ENCODE assay signal across 8 cellular contexts in genomic region chr3:184185461-184186183, GRCh38. TPM values are rescaled to one million over a fixed set of nuclear protein-coding genes. Genes with fewer than 3 reads are reported as not detected.
DNase-seq lines count a peak whose midpoint lies in the region; ATAC-seq and TF ChIP-seq lines count a peak whose summit lies in the region.

No MANE protein-coding gene starts in this region.

- H3K9me3 ChIP-seq in Caco-2: no peaks in the 10 kb centered on the region
- H3K9me3 ChIP-seq in endodermal cell (ENCODE audit: control insufficient read depth, low read length): no peaks in the 10 kb centered on the region

- TF ChIP-seq CTCF in Caco-2 (IDR thresholded peaks at IDR 0.05; ENCODE audit: insufficient read depth in 1 of 2, low read depth in 1 of 2, low read length in 1 of 2, severe bottlenecking in 1 of 2, unreplicated experiment in 1 of 2) (no peak), endodermal cell (conservative IDR thresholded peaks at IDR 0.05) (no peak)

- no peaks in the 10 kb centered on the region for H3K27me3 ChIP-seq in Caco-2 (replicated peaks; ENCODE audit: control insufficient read depth, insufficient read depth, low read length)
- no peaks in the 10 kb centered on the region for H3K27me3 ChIP-seq in endodermal cell (ENCODE audit: control insufficient read depth, insufficient read depth, low read length, poor library complexity, severe bottlenecking)

- CTCF ChIA-PET in Caco-2 (lab: Charles Lee): interaction anchor here (0.9 to 1.0 kb wide), 2 partner anchors 9 to 42 kb away, joined by 3 to 4 read pairs; no protein-coding TSS in a partner anchor

- DNase-seq in Caco-2 (peak; percentile 98 to 99), HUDEP-2 (lab: John Stamatoyannopoulos, UW; ENCODE audit: unreplicated experiment in 76 of 76) (peak; percentile 57 to 99 (median 99)), NOMO-1 treated with dmso at 0.1 percent for 144 hours (lab: John Stamatoyannopoulos, UW; ENCODE audit: unreplicated experiment) (peak; percentile 100), endodermal cell (peak; percentile 100), mesenteric fat pad (ENCODE audit: low spot score) (peak; percentile 100)
- peak; percentile 95 for DNase-seq in activated CD8-positive, alpha-beta memory T cell treated with anti-CD3 and anti-CD28 coated beads, Interleukin-2, amount 50 U/mL, for 24 hours (ENCODE audit: extremely low read depth)
- DNase-seq in stimulated activated CD8-positive, alpha-beta memory T cell treated with anti-CD3 and anti-CD28 coated beads, Interleukin-15, amount 100 ng/mL, for 1 hour (ENCODE audit: low read depth): peak; percentile 97

- H3K9ac ChIP-seq in endodermal cell (ENCODE audit: extremely low read depth, low read length, poor library complexity, severe bottlenecking): peak overlapping the region; percentile 72

- H3K36me3 Mint-ChIP-seq in Caco-2 (ENCODE audit: insufficient read depth, unreplicated experiment) (peaks cover 71% of the 10 kb centered on the region), endodermal cell (ENCODE audit: low read depth) (peaks cover 66% of the 10 kb centered on the region)

- H3K9me3 Mint-ChIP-seq in Caco-2 (ENCODE audit: unreplicated experiment) (no peaks in the 10 kb centered on the region), endodermal cell (no peaks in the 10 kb centered on the region)

- H3K4me3 ChIP-seq in Caco-2 (ENCODE audit: low read depth, low read length) (peak overlapping the region; percentile 95), endodermal cell (ENCODE audit: low read length) (peak overlapping the region; percentile 94)

- H3K27ac ChIP-seq in endodermal cell (ENCODE audit: low read depth, low read length): peak overlapping the region; percentile 92

- H3K27ac Mint-ChIP-seq in Caco-2 (ENCODE audit: unreplicated experiment) (peak overlapping the region; percentile 96), endodermal cell (peak overlapping the region; percentile 99)

- peaks cover 15% of the 10 kb centered on the region for H3K4me1 Mint-ChIP-seq in Caco-2 (ENCODE audit: low read depth, unreplicated experiment)
- H3K4me1 Mint-ChIP-seq in endodermal cell: peaks cover 31% of the 10 kb centered on the region

- intact Hi-C loops in Caco-2 (cut with micrococcal nuclease; ENCODE audit: unreplicated experiment): loop anchor here (1.0 to 2.0 kb wide), 2 partner anchors 11 to 43 kb away; partner anchors contain the start of genes AP2M1 and VWA5B2

- H3K4me1 ChIP-seq in Caco-2 (0 out of 2 replicates have a peak, but pooled peaks cover 8% of the 10 kb centered on the region), endodermal cell (ENCODE audit: control insufficient read depth, insufficient read depth, low read length) (no peaks in the 10 kb centered on the region)

- POLR2A ChIA-PET in Caco-2 (lab: Charles Lee): interaction anchor here (0.6 to 1.4 kb wide), 7 partner anchors 11 to 168 kb away, joined by 3 to 8 read pairs (median 4); partner anchors contain the start of genes ABCC5, AP2M1 and EIF2B5

- TSS peak; percentile 93 for BruUV-seq in Caco-2 (replicated peaks; lab: Mats Ljungman, UMichigan)

- WGBS in endodermal cell (ENCODE audit: insufficient coverage in 1 of 2, insufficient read length in 1 of 2), 2 experiments: 2 to 4% methylated on average over 24 to 55 of the region's 55 CpGs

- H3K27me3 Mint-ChIP-seq in Caco-2 (ENCODE audit: insufficient read depth, unreplicated experiment) (no peaks in the 10 kb centered on the region), endodermal cell (ENCODE audit: insufficient read depth) (no peaks in the 10 kb centered on the region)

- peak; percentile 90 for ATAC-seq in GM21390 (IDR thresholded peaks at IDR 0.05; ENCODE audit: unreplicated experiment)

- H3K4me3 Mint-ChIP-seq in Caco-2 (ENCODE audit: unreplicated experiment) (peak overlapping the region; percentile 86), endodermal cell (peak overlapping the region; percentile 98)

- peaks cover 3% of the 10 kb centered on the region; the same call in 1 of the 2 replicates for H3K36me3 ChIP-seq in Caco-2 (ENCODE audit: control insufficient read depth, insufficient read depth, low read length)
- peaks cover 78% of the 10 kb centered on the region for H3K36me3 ChIP-seq in endodermal cell (ENCODE audit: control insufficient read depth, insufficient read depth, low read length)

RNA-seq across cellular contexts. Expression of gene ABCF3, which starts 0.4 kb away (rescaled TPM):
- total RNA-seq in Caco-2 (2022) (68.8 and 69.8 TPM in 2 replicates), endodermal cell (10 to 100 TPM; 57.6 to 57.8 TPM), mesenteric fat pad (81.1 TPM)
- polyA plus RNA-seq in endodermal cell (2013, experiment 1 of 2): 42.9 TPM
- 32.9 TPM for polyA plus RNA-seq in endodermal cell (2013, experiment 2 of 2)

RNA-seq across cellular contexts. Expression of gene AP2M1, which starts 11.0 kb away (rescaled TPM):
- 202 and 214 TPM in 2 replicates for total RNA-seq in Caco-2 (2022)
- total RNA-seq in endodermal cell: 100 to 1,000 TPM; 412 to 450 TPM
- polyA plus RNA-seq in endodermal cell (2013, experiment 1 of 2): 350 TPM
- 319 TPM for polyA plus RNA-seq in endodermal cell (2013, experiment 2 of 2)
- total RNA-seq in mesenteric fat pad: 389 TPM

RNA-seq across cellular contexts. Expression of gene DVL3, which starts 30.4 kb away (rescaled TPM):
- total RNA-seq in Caco-2 (2022) (83.9 and 86.7 TPM in 2 replicates), endodermal cell (10 to 100 TPM; 90.5 to 95.1 TPM), mesenteric fat pad (68.1 TPM)
- polyA plus RNA-seq in endodermal cell (2013, experiment 1 of 2): 84.3 TPM
- 76.5 TPM for polyA plus RNA-seq in endodermal cell (2013, experiment 2 of 2)

RNA-seq across cellular contexts. Expression of gene VWA5B2, which starts 43.8 kb away (rescaled TPM):
- total RNA-seq in Caco-2 (2022) (0.79 and 1.6 TPM in 2 replicates), endodermal cell (under 1 TPM; 0.62 to 0.97 TPM), mesenteric fat pad (not detected)
- polyA plus RNA-seq in endodermal cell (2013, experiment 1 of 2): 0.18 TPM
- polyA plus RNA-seq in endodermal cell (2013, experiment 2 of 2): 0.21 TPM

RNA-seq across cellular contexts. Expression of gene EIF2B5, which starts 50.5 kb away (rescaled TPM):
- total RNA-seq in Caco-2 (2022) (43.8 and 52.9 TPM in 2 replicates), endodermal cell (10 to 100 TPM; 33.4 to 37.5 TPM), mesenteric fat pad (38.9 TPM)
- polyA plus RNA-seq in endodermal cell (2013, experiment 1 of 2): 43.1 TPM
- polyA plus RNA-seq in endodermal cell (2013, experiment 2 of 2): 32.9 TPM

Comparison
In these comparisons a context has a peak if more than half of its experiments do, and no peak if none do; other contexts are left out.
1. Peak in every context shown above with its lines: DNase-seq, ATAC-seq, H3K4me3 ChIP-seq and H3K27ac ChIP-seq.